24 cellular contexts compared by ENCODE assay signal in genomic region chr1:168330285-168330684, GRCh38.
"Had no signal": no experiment of that assay in that cellular context is flagged by ENCODE, and none has a peak within 500 bp of the region (broad histone marks: within the 10 kb centered on the region; RNA-seq: fewer than 3 reads in every experiment).

No MANE protein-coding gene starts in this region.

- DNase-seq: dermis blood vessel endothelial cell; effector memory CD4-positive, alpha-beta T cell; erythroblast; esophagus squamous epithelium; hypothalamus; immature natural killer cell; islet precursor cell; kidney glomerular epithelial cell; left ventricle myocardium superior; lower lobe of right lung; naive thymus-derived CD4-positive, alpha-beta T cell; right lobe of liver; stimulated activated CD4-positive, alpha-beta T cell treated with anti-CD3 and anti-CD28 coated beads, Interleukin-12 subunit alpha, Interleukin-12 subunit beta, amount 100 ng/mL, for 4 hours; stimulated activated CD4-positive, alpha-beta T cell treated with anti-CD3 and anti-CD28 coated beads, Interleukin-1b, Interleukin-23, amount 100 ng/mL, for 48 hours; stimulated activated CD4-positive, alpha-beta T cell treated with anti-CD3 and anti-CD28 coated beads, Interleukin-4, amount 100 ng/mL, for 1 hour; stimulated activated CD8-positive, alpha-beta memory T cell treated with anti-CD3 and anti-CD28 coated beads, Interleukin-4, amount 100 ng/mL, for 48 hours; stimulated activated naive CD4-positive, alpha-beta T cell; stimulated activated naive CD8-positive, alpha-beta T cell treated with anti-CD3 and anti-CD28 coated beads, Interleukin-15, amount 100 ng/mL, for 72 hours had no signal

- ATAC-seq: left ventricle myocardium superior; lower lobe of right lung; naive thymus-derived CD4-positive, alpha-beta T cell; right lobe of liver; stimulated activated naive CD8-positive, alpha-beta T cell treated with anti-CD3 and anti-CD28 coated beads, Interleukin-15, amount 100 ng/mL, for 72 hours had no signal

- FAIRE-seq: endothelial cell of umbilical vein had no signal

- H3K4me3 ChIP-seq: coronary artery, esophagus squamous epithelium, lower lobe of right lung, neural progenitor cell, right lobe of liver, smooth muscle cell, suprapubic skin had no signal

- H3K9me3 ChIP-seq: esophagus squamous epithelium, lower lobe of right lung, right lobe of liver, suprapubic skin had no signal

- H3K4me1 ChIP-seq: esophagus squamous epithelium, lower lobe of right lung, parathyroid adenoma, right lobe of liver, suprapubic skin had no signal

- H3K27me3 ChIP-seq: esophagus squamous epithelium, neural progenitor cell, right lobe of liver, suprapubic skin had no signal

- H3K27ac ChIP-seq: coronary artery, esophagus squamous epithelium, lower lobe of right lung, neural progenitor cell, parathyroid adenoma, right lobe of liver, suprapubic skin had no signal

- H3K36me3 ChIP-seq: esophagus squamous epithelium, lower lobe of right lung, neural progenitor cell, right lobe of liver, suprapubic skin had no signal
